ENCODE assay signal across 15 cellular contexts in the genomic region with DNA sequence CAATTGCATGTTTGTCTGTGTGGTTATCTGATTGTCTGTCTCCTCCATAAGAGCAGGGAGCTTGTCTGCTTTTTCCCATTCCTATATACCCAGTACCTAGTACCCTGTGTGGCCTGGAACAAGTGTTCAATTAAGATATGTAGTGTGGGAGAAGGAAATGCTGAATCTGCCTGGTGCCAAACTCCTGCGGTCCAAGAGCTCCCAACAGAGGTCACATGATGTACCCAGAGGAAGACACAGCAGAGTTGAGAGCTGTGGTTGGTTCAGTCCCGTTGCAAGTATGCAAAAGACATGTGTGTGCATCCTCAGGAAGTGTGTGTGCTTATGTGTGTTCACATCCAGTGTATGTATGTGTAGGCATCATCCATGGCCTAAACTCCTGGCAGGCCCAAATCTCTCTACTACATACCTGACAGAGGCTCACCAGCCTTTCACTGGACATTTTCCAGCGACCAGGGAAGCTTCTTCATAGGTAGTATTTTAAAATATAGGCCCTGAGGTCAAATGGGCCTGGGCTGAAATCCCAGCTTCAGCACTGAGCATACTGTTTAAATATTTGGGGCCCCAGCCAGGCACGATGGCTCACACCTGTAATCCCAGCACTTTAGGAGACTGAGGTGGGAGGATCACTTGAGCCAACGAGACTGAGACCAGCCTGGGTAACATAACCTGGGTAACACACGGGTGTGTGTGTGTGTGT.
"Had no signal": no experiment of that assay in that cellular context is flagged by ENCODE, and none has a peak within 500 bp of the region (broad histone marks: within the 10 kb centered on the region; RNA-seq: fewer than 3 reads in every experiment).

No MANE protein-coding gene starts in this region.

- H3K4me3 ChIP-seq: colonic mucosa, sigmoid colon had no signal

- ATAC-seq: naive thymus-derived CD4-positive, alpha-beta T cell had no signal

- H3K4me1 ChIP-seq: colonic mucosa had no signal

- H3K9me3 ChIP-seq: colonic mucosa, sigmoid colon had no signal

- H3K36me3 ChIP-seq: colonic mucosa, sigmoid colon had no signal

- H3K27ac ChIP-seq: colonic mucosa, sigmoid colon, VCaP had no signal

- DNase-seq: activated CD4-positive, alpha-beta T cell treated with anti-CD3 and anti-CD28 coated beads for 1 hour; activated CD4-positive, alpha-beta T cell treated with anti-CD3 and anti-CD28 coated beads, Interleukin-2, amount 50 U/mL, for 48 hours; activated naive CD4-positive, alpha-beta T cell; activated naive CD8-positive, alpha-beta T cell treated with anti-CD3 and anti-CD28 coated beads for 36 hours; activated T-cell treated with anti-CD3 and anti-CD28 coated beads for 4 hours; anterior cingulate cortex; caudate nucleus; colonic mucosa; erythroblast; mesendoderm; naive thymus-derived CD4-positive, alpha-beta T cell; sigmoid colon; stimulated activated CD8-positive, alpha-beta memory T cell treated with anti-CD3 and anti-CD28 coated beads, Interleukin-4, amount 100 ng/mL, for 48 hours; stimulated activated naive CD4-positive, alpha-beta T cell had no signal

- H3K27me3 ChIP-seq: colonic mucosa, sigmoid colon had no signal
